In genomic region chr11:2525166-2525861, GRCh38 we compare ENCODE assay signal across 1 cellular context.
TF ChIP-seq lines count a peak whose summit lies in the region.

No MANE protein-coding gene starts in this region.

TF ChIP-seq in WTC11, 78 proteins besides CTCF, POLR2A, EP300 and RAD21 (continued from another document):
- TF ChIP-seq PRDM15 (CRISPR knock-in tag; IDR thresholded peaks at IDR 0.05), result no peak
